ENCODE assay signal across 19 cellular contexts in genomic region chr3:52967398-52967797, GRCh38.
"Had no signal": no experiment of that assay in that cellular context is flagged by ENCODE, and none has a peak within 500 bp of the region (broad histone marks: within the 10 kb centered on the region; RNA-seq: fewer than 3 reads in every experiment).

No MANE protein-coding gene starts in this region.

- ATAC-seq: effector memory CD8-positive, alpha-beta T cell; gastrocnemius medialis; heart right ventricle; mucosa of descending colon; natural killer cell treated with Interleukin-12 subunit alpha and Interleukin-12 subunit beta and Interleukin-15 and Interleukin-18, amount 100 ng/mL, for 72 hours; pancreas; right cardiac atrium had no signal

- H3K27ac Mint-ChIP-seq: dendritic cell treated with granulocyte-macrophage colony-stimulating factor and Interleukin-4, amounts not matched to agents 40 ng/mL and 50 ng/mL, for 4 days; effector memory CD8-positive, alpha-beta T cell; progenitor cell of endocrine pancreas had no signal

- DNase-seq: effector memory CD8-positive, alpha-beta T cell; gastrocnemius medialis; heart right ventricle; hypothalamus; kidney glomerular epithelial cell; mucosa of descending colon; occipital lobe; pancreas; right cardiac atrium; small intestine; stimulated activated CD4-positive, alpha-beta T cell treated with anti-CD3 and anti-CD28 coated beads, Interleukin-12 subunit alpha, Interleukin-12 subunit beta, amount 100 ng/mL, for 4 hours; stomach; substantia nigra; transverse colon had no signal

- H3K27me3 Mint-ChIP-seq: dendritic cell treated with granulocyte-macrophage colony-stimulating factor and Interleukin-4, amounts not matched to agents 40 ng/mL and 50 ng/mL, for 4 days; effector memory CD8-positive, alpha-beta T cell; natural killer cell treated with Interleukin-12 subunit alpha and Interleukin-12 subunit beta and Interleukin-15 and Interleukin-18, amount 100 ng/mL, for 72 hours; progenitor cell of endocrine pancreas had no signal

- H3K36me3 Mint-ChIP-seq: natural killer cell treated with Interleukin-12 subunit alpha and Interleukin-12 subunit beta and Interleukin-15 and Interleukin-18, amount 100 ng/mL, for 72 hours had no signal

- H3K4me3 Mint-ChIP-seq: dendritic cell treated with granulocyte-macrophage colony-stimulating factor and Interleukin-4, amounts not matched to agents 40 ng/mL and 50 ng/mL, for 4 days; effector memory CD8-positive, alpha-beta T cell; natural killer cell treated with Interleukin-12 subunit alpha and Interleukin-12 subunit beta and Interleukin-15 and Interleukin-18, amount 100 ng/mL, for 72 hours had no signal

- FAIRE-seq: colon, islet of Langerhans, pancreas, small intestine had no signal

- H3K9me3 Mint-ChIP-seq: dendritic cell treated with granulocyte-macrophage colony-stimulating factor and Interleukin-4, amounts not matched to agents 40 ng/mL and 50 ng/mL, for 4 days; effector memory CD8-positive, alpha-beta T cell; natural killer cell treated with Interleukin-12 subunit alpha and Interleukin-12 subunit beta and Interleukin-15 and Interleukin-18, amount 100 ng/mL, for 72 hours had no signal
